ENCODE assay signal across 27 cellular contexts in genomic region chr2:8431446-8432125, GRCh38.
DNase-seq lines count a peak whose midpoint lies in the region.
"Had no signal": no experiment of that assay in that cellular context is flagged by ENCODE, and none has a peak within 500 bp of the region (broad histone marks: within the 10 kb centered on the region; RNA-seq: fewer than 3 reads in every experiment).

No MANE protein-coding gene starts in this region.

- intact Hi-C loops in CD4-positive, alpha-beta memory T cell (cut with micrococcal nuclease), result no loop called here
- intact Hi-C loops in activated naive CD4-positive, alpha-beta T cell treated with anti-CD3 and anti-CD28 coated beads for 36 hours (cut with micrococcal nuclease), result no loop called here

- no peak for DNase-seq in CD4-positive, alpha-beta memory T cell
- DNase-seq in Daoy (ENCODE audit: low read depth), result peak; percentile 37
- DNase-seq in SK-MEL-5 (ENCODE audit: low read depth, low spot score), result peak; percentile 81
- peak; percentile 46 for DNase-seq in pons (ENCODE audit: low spot score)
- no peak for DNase-seq in activated naive CD4-positive, alpha-beta T cell treated with anti-CD3 and anti-CD28 coated beads for 36 hours
- no peak for DNase-seq in SIG-M5 (lab: John Stamatoyannopoulos, UW)
- no peak for DNase-seq in activated CD4-positive, alpha-beta T cell treated with anti-CD3 and anti-CD28 coated beads, Interleukin-2, amount 50 U/mL, for 48 hours
- DNase-seq: activated CD4-positive, alpha-beta T cell treated with anti-CD3 and anti-CD28 coated beads, Interleukin-2, amount 10 ng/mL, durations not matched to agents 24 days and 14 days; anterior cingulate cortex; CD8-positive, alpha-beta T cell; effector memory CD4-positive, alpha-beta T cell; foreskin keratinocyte; GDM1; left cardiac atrium; NCI-H1417 treated with DMSO at 0.1 percent for 48 hours; NCI-H2081; NCI-H345; right lobe of liver; stimulated activated CD4-positive, alpha-beta T cell treated with anti-CD3 and anti-CD28 coated beads, Interleukin-4, amount 100 ng/mL, for 24 hours; T1000; uterus had no signal

- in situ Hi-C loops in SK-MEL-5 (cut with HindIII; ENCODE audit: low pct_unique_long_range_greater_than_20kb, low sequenced_read_pairs), result no loop called here

- no peaks in the 10 kb centered on the region for H3K36me3 ChIP-seq in CD4-positive, alpha-beta memory T cell (ENCODE audit: insufficient read depth, low read length)
- H3K36me3 ChIP-seq: cardiac muscle cell, neural progenitor cell, right lobe of liver, uterus had no signal

- H3K27ac ChIP-seq in CD4-positive, alpha-beta memory T cell (ENCODE audit: low read depth, low read length), result no peak overlapping the region
- H3K27ac ChIP-seq: cardiac muscle cell, coronary artery, foreskin keratinocyte, neural progenitor cell, parathyroid adenoma, right lobe of liver, uterus had no signal

- POLR2A ChIA-PET in CD4-positive, alpha-beta memory T cell (lab: Charles Lee; ENCODE audit: partially characterized antibody), result interaction anchor here (0.8 kb wide), 1 partner anchor 130 kb away, joined by 3 read pairs; no protein-coding TSS in a partner anchor

- H3K4me1 ChIP-seq in CD4-positive, alpha-beta memory T cell (ENCODE audit: insufficient read depth, low read length), result peaks cover 23% of the 10 kb centered on the region
- H3K4me1 ChIP-seq: foreskin keratinocyte, neural progenitor cell, parathyroid adenoma, uterus had no signal

- peaks cover 13 to 39% (median 21%) of the 10 kb centered on the region in 4 donors for H3K4me1 Mint-ChIP-seq in CD4-positive, alpha-beta memory T cell
- H3K4me1 Mint-ChIP-seq in activated naive CD4-positive, alpha-beta T cell treated with anti-CD3 and anti-CD28 coated beads for 36 hours (ENCODE audit: low read depth), result peaks cover 13% of the 10 kb centered on the region
- H3K4me1 Mint-ChIP-seq: neural progenitor cell had no signal

- peak overlapping the region in 5 of 7 donors; percentile 2 to 54 (median 17) for H3K27ac Mint-ChIP-seq in CD4-positive, alpha-beta memory T cell
- no peak overlapping the region for H3K27ac Mint-ChIP-seq in activated naive CD4-positive, alpha-beta T cell treated with anti-CD3 and anti-CD28 coated beads for 36 hours
- H3K27ac Mint-ChIP-seq: activated CD4-positive, alpha-beta T cell treated with anti-CD3 and anti-CD28 coated beads, Interleukin-2, amount 10 ng/mL, durations not matched to agents 24 days and 14 days; CD8-positive, alpha-beta T cell; neural progenitor cell had no signal

- peak overlapping the region in 1 of 8 donors; percentile 2 for H3K4me3 Mint-ChIP-seq in CD4-positive, alpha-beta memory T cell
- H3K4me3 Mint-ChIP-seq in activated naive CD4-positive, alpha-beta T cell treated with anti-CD3 and anti-CD28 coated beads for 36 hours, result no peak overlapping the region
- H3K4me3 Mint-ChIP-seq: activated CD4-positive, alpha-beta T cell treated with anti-CD3 and anti-CD28 coated beads, Interleukin-2, amount 10 ng/mL, durations not matched to agents 24 days and 14 days; activated naive CD4-positive, alpha-beta T cell treated with anti-CD3 and anti-CD28 coated beads, Interleukin-2, amount 50 U/mL, for 24 hours; CD8-positive, alpha-beta T cell; neural progenitor cell; stimulated activated memory B cell treated with anti-CD40 and anti-IgM and Interleukin-4, amounts not matched to agents 10 μg/mL and 1 μg/mL and 100 μg/mL, for 72 hours had no signal

- no peaks in the 10 kb centered on the region for H3K9me3 Mint-ChIP-seq in CD4-positive, alpha-beta memory T cell
- no peaks in the 10 kb centered on the region for H3K9me3 Mint-ChIP-seq in activated naive CD4-positive, alpha-beta T cell treated with anti-CD3 and anti-CD28 coated beads for 36 hours
- H3K9me3 Mint-ChIP-seq: activated naive CD4-positive, alpha-beta T cell treated with anti-CD3 and anti-CD28 coated beads, Interleukin-2, amount 50 U/mL, for 24 hours; CD8-positive, alpha-beta T cell had no signal

- no peak overlapping the region for H3K4me3 ChIP-seq in CD4-positive, alpha-beta memory T cell (ENCODE audit: low read length in 2 of 2)
- H3K4me3 ChIP-seq: cardiac muscle cell, coronary artery, neural progenitor cell, right lobe of liver, uterus had no signal

- no peaks in the 10 kb centered on the region for H3K27me3 Mint-ChIP-seq in CD4-positive, alpha-beta memory T cell
- no peaks in the 10 kb centered on the region for H3K27me3 Mint-ChIP-seq in activated naive CD4-positive, alpha-beta T cell treated with anti-CD3 and anti-CD28 coated beads for 36 hours (ENCODE audit: low read depth)
- H3K27me3 Mint-ChIP-seq: activated CD4-positive, alpha-beta T cell treated with anti-CD3 and anti-CD28 coated beads, Interleukin-2, amount 10 ng/mL, durations not matched to agents 24 days and 14 days; activated naive CD4-positive, alpha-beta T cell treated with anti-CD3 and anti-CD28 coated beads, Interleukin-2, amount 50 U/mL, for 24 hours had no signal

- peaks cover 0 to 5% of the 10 kb centered on the region in 2 donors for H3K36me3 Mint-ChIP-seq in CD4-positive, alpha-beta memory T cell
- no peaks in the 10 kb centered on the region for H3K36me3 Mint-ChIP-seq in activated naive CD4-positive, alpha-beta T cell treated with anti-CD3 and anti-CD28 coated beads for 36 hours (ENCODE audit: low read depth)
- H3K36me3 Mint-ChIP-seq: activated naive CD4-positive, alpha-beta T cell treated with anti-CD3 and anti-CD28 coated beads, Interleukin-2, amount 50 U/mL, for 24 hours; CD8-positive, alpha-beta T cell; stimulated activated memory B cell treated with anti-CD40 and anti-IgM and Interleukin-4, amounts not matched to agents 10 μg/mL and 1 μg/mL and 100 μg/mL, for 72 hours had no signal

- no peaks in the 10 kb centered on the region for H3K9me3 ChIP-seq in CD4-positive, alpha-beta memory T cell (ENCODE audit: control insufficient read depth in 1 of 2, low read length in 2 of 2)
- H3K9me3 ChIP-seq: right lobe of liver, uterus had no signal

- no peaks in the 10 kb centered on the region for H3K27me3 ChIP-seq in CD4-positive, alpha-beta memory T cell (ENCODE audit: insufficient read depth, low read length)
- H3K27me3 ChIP-seq: cardiac muscle cell, foreskin keratinocyte, neural progenitor cell, right lobe of liver, uterus had no signal

- CTCF ChIA-PET in CD4-positive, alpha-beta memory T cell (lab: Charles Lee; ENCODE audit: partially characterized antibody), result interaction anchor here (0.5 to 1.2 kb wide), 2 partner anchors 44 to 310 kb away, joined by 3 read pairs; no protein-coding TSS in a partner anchor
- CTCF ChIA-PET in activated naive CD4-positive, alpha-beta T cell treated with anti-CD3 and anti-CD28 coated beads for 36 hours (lab: Charles Lee), result no interaction called here

Comparison
In these comparisons a context has a peak if more than half of its experiments do, and no peak if none do; other contexts are left out.
1. DNase-seq: peak in Daoy (single experiment), SK-MEL-5 (single experiment) and pons (single experiment); none in CD4-positive, alpha-beta memory T cell (0 of 5), activated naive CD4-positive, alpha-beta T cell treated with anti-CD3 and anti-CD28 coated beads for 36 hours (single experiment), SIG-M5 (single experiment) and activated CD4-positive, alpha-beta T cell treated with anti-CD3 and anti-CD28 coated beads, Interleukin-2, amount 50 U/mL, for 48 hours (0 of 2).